Comparison of ENCODE assay signal across 1 cellular context in genomic region chr6:6995328-6995727, GRCh38.
TF ChIP-seq lines count a peak whose summit lies in the region.

No MANE protein-coding gene starts in this region.

TF ChIP-seq in HepG2, 621 proteins besides CTCF, POLR2A, EP300 and RAD21 (continued from another document):
- no peak for TF ChIP-seq TEF (CRISPR knock-in tag; IDR thresholded peaks at IDR 0.05)
- TF ChIP-seq CREM (IDR thresholded peaks at IDR 0.05), result no peak
- no peak for TF ChIP-seq CREM (CRISPR knock-in tag; IDR thresholded peaks at IDR 0.05)
- no peak for TF ChIP-seq ZNF326 (CRISPR knock-in tag; IDR thresholded peaks at IDR 0.05; ENCODE audit: borderline replicate concordance)
- TF ChIP-seq ASH2L (IDR thresholded peaks at IDR 0.05; ENCODE audit: insufficient read length, low read depth, low read length), result no peak
- no peak for TF ChIP-seq CHD4 (IDR thresholded peaks at IDR 0.05; ENCODE audit: borderline replicate concordance, low read length)
- TF ChIP-seq ZFX (CRISPR knock-in tag; IDR thresholded peaks at IDR 0.05; ENCODE audit: low read depth), result no peak
- no peak for TF ChIP-seq KAT2B (IDR thresholded peaks at IDR 0.05; ENCODE audit: borderline replicate concordance, low read depth, low read length)
- TF ChIP-seq CENPX (CRISPR knock-in tag; IDR thresholded peaks at IDR 0.05), result no peak
- TF ChIP-seq SOX13 (IDR thresholded peaks at IDR 0.05), result no peak
- no peak for TF ChIP-seq SOX13 (CRISPR knock-in tag; conservative IDR thresholded peaks at IDR 0.05 in 1 of 2, IDR thresholded peaks at IDR 0.05 in 1 of 2)
- no peak for TF ChIP-seq ZNF678 (CRISPR knock-in tag; IDR thresholded peaks at IDR 0.05)
- TF ChIP-seq ZNF318 (CRISPR knock-in tag; IDR thresholded peaks at IDR 0.05), result no peak
